In the genomic region with DNA sequence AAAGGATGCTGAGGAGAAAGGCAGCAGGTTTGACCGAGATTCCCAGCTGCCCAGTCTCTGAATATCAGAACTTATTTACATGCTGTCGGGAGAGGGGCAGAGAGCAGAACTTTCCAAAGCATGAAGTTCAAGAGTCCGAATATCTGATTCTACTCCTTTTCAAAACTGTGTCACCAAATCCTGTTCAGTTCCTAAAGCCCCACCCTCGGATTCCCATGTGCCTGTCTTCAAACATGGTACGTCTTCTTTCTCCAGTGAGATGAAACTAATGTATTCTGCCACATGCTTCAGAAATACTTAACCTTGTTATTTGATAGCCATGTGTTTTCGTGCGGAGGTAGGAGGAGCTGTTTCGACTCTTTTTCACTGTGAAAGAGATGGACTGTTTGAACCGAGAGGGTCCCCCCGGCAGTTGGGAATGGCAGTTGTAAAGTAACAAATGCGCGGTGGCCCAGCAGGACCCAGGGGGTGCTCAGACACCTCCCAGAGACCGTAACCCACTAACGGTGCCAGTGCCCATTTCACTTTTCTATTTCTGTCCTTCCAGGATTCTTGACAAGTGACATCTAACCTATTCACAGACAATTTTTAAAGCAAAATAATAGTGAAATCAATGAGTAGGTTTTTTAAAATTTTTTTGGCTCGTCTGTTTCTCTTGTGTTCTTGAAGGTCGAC, we compare ENCODE assay signal across 20 cellular contexts.
DNase-seq lines count a peak whose midpoint lies in the region; ATAC-seq and TF ChIP-seq lines count a peak whose summit lies in the region.
"Had no signal": no experiment of that assay in that cellular context is flagged by ENCODE, and none has a peak within 500 bp of the region (broad histone marks: within the 10 kb centered on the region; RNA-seq: fewer than 3 reads in every experiment).

No MANE protein-coding gene starts in this region.

- H3K27me3 ChIP-seq in psoas muscle (ENCODE audit: insufficient read depth in 3 of 3, low read length in 2 of 3) = peaks cover 0 to 4% (median 0%) of the 10 kb centered on the region in 3 donors
- H3K27me3 ChIP-seq: suprapubic skin had no signal

- H3K36me3 Mint-ChIP-seq in glutamatergic neuron (ENCODE audit: unreplicated experiment) = no peaks in the 10 kb centered on the region
- H3K36me3 Mint-ChIP-seq: activated naive CD8-positive, alpha-beta T cell treated with anti-CD3 and anti-CD28 coated beads for 36 hours had no signal

- POLR2A ChIA-PET in HEK293 (lab: Yijun Ruan, JAX) = no interaction called here

- peaks cover 2% of the 10 kb centered on the region for H3K27me3 Mint-ChIP-seq in glutamatergic neuron (ENCODE audit: unreplicated experiment)
- H3K27me3 Mint-ChIP-seq: activated CD8-positive, alpha-beta T cell treated with anti-CD3 and anti-CD28 coated beads for 36 hours had no signal

- WGBS in psoas muscle, 3 donors = 24 to 36% (median 28%) methylated on average over 16 of the region's 16 CpGs

- H3K4me3 Mint-ChIP-seq in glutamatergic neuron (ENCODE audit: unreplicated experiment) = peak overlapping the region; percentile 25
- H3K4me3 Mint-ChIP-seq: activated CD8-positive, alpha-beta T cell treated with anti-CD3 and anti-CD28 coated beads for 36 hours; activated naive CD8-positive, alpha-beta T cell treated with anti-CD3 and anti-CD28 coated beads for 36 hours had no signal

- H3K9me3 Mint-ChIP-seq in glutamatergic neuron (ENCODE audit: unreplicated experiment) = peaks cover 7% of the 10 kb centered on the region
- H3K9me3 Mint-ChIP-seq: activated CD8-positive, alpha-beta T cell treated with anti-CD3 and anti-CD28 coated beads for 36 hours; activated naive CD8-positive, alpha-beta T cell treated with anti-CD3 and anti-CD28 coated beads for 36 hours had no signal

- H3K4me3 ChIP-seq in HEK293 (ENCODE audit: low read depth, low read length) (no peak overlapping the region), psoas muscle (peak overlapping the region; percentile 61)
- H3K4me3 ChIP-seq: skin epidermis, suprapubic skin had no signal

- H3K9me3 ChIP-seq in HEK293 (ENCODE audit: control insufficient read depth, insufficient read depth, low read depth, low read length) (no peaks in the 10 kb centered on the region; the same call in 1 of the 2 replicates), psoas muscle (no peaks in the 10 kb centered on the region)
- H3K9me3 ChIP-seq: neutrophil, suprapubic skin had no signal

- H3K27ac ChIP-seq in HEK293 (ENCODE audit: extremely low read depth, low read depth, low read length) = no peak overlapping the region
- no peak overlapping the region for H3K27ac ChIP-seq in psoas muscle
- H3K27ac ChIP-seq: heart right ventricle, neutrophil, RWPE1, skin epidermis, suprapubic skin had no signal

- H3K36me3 ChIP-seq in HEK293 (ENCODE audit: control insufficient read depth in 2 of 2, insufficient read depth in 1 of 2, low read length in 2 of 2) (no peaks in the 10 kb centered on the region), psoas muscle (ENCODE audit: insufficient read depth in 1 of 2, low read depth in 1 of 2) (no peaks in the 10 kb centered on the region)
- H3K36me3 ChIP-seq: heart right ventricle, neutrophil, suprapubic skin had no signal

- peak overlapping the region; percentile 8 for H3K27ac Mint-ChIP-seq in glutamatergic neuron (ENCODE audit: unreplicated experiment)
- H3K27ac Mint-ChIP-seq: activated CD8-positive, alpha-beta T cell treated with anti-CD3 and anti-CD28 coated beads for 36 hours; activated naive CD8-positive, alpha-beta T cell treated with anti-CD3 and anti-CD28 coated beads for 36 hours had no signal

- ATAC-seq in psoas muscle = peak in 1 of 4 donors; percentile 72
- no peak for ATAC-seq in GM21360 (IDR thresholded peaks at IDR 0.05; ENCODE audit: unreplicated experiment)
- ATAC-seq: activated CD8-positive, alpha-beta T cell treated with anti-CD3 and anti-CD28 coated beads for 36 hours; esophagus mucosa; heart right ventricle had no signal

- H3K4me1 ChIP-seq in HEK293 (ENCODE audit: control insufficient read depth, insufficient read depth, low read length) = peaks cover 13% of the 10 kb centered on the region
- H3K4me1 ChIP-seq in psoas muscle = no peaks in the 10 kb centered on the region
- H3K4me1 ChIP-seq: heart right ventricle, suprapubic skin had no signal

- DNase-seq in NCI-H524 treated with DMSO at 0.1 percent for 48 hours (lab: John Stamatoyannopoulos, UW) (peak; percentile 66), glutamatergic neuron (no peak), psoas muscle (no peak), UCSD-AML1 (lab: John Stamatoyannopoulos, UW; ENCODE audit: unreplicated experiment) (no peak)
- DNase-seq in activated CD4-positive, CD25-positive, alpha-beta regulatory T cell (lab: John Stamatoyannopoulos, UW) = no peak
- DNase-seq: activated CD8-positive, alpha-beta T cell treated with anti-CD3 and anti-CD28 coated beads for 36 hours; activated naive CD8-positive, alpha-beta T cell treated with anti-CD3 and anti-CD28 coated beads for 36 hours; AML-193; dorsolateral prefrontal cortex; heart right ventricle; midbrain; stimulated activated CD4-positive, alpha-beta T cell treated with anti-CD3 and anti-CD28 coated beads, Interleukin-4, amount 100 ng/mL, for 24 hours; stimulated activated CD8-positive, alpha-beta memory T cell treated with anti-CD3 and anti-CD28 coated beads, Interleukin-4, amount 100 ng/mL, for 48 hours had no signal

- peaks cover 26% of the 10 kb centered on the region for H3K4me1 Mint-ChIP-seq in glutamatergic neuron (ENCODE audit: low read depth, unreplicated experiment)
- H3K4me1 Mint-ChIP-seq: activated naive CD8-positive, alpha-beta T cell treated with anti-CD3 and anti-CD28 coated beads for 36 hours had no signal

- intact Hi-C loops in psoas muscle (cut with DNase I) = no loop called here

- CTCF ChIA-PET in HEK293 (lab: Yijun Ruan, JAX) = no interaction called here

- no peak for TF ChIP-seq CTCF in HEK293 (tag by site-specific recombination; IDR thresholded peaks at IDR 0.05)
- TF ChIP-seq CTCF in glutamatergic neuron (IDR thresholded peaks at IDR 0.05; ENCODE audit: partially characterized antibody, unreplicated experiment) = no peak
- TF ChIP-seq CTCF in psoas muscle (IDR thresholded peaks at IDR 0.05) = no peak

TF ChIP-seq in HEK293, 187 proteins besides CTCF, POLR2A, EP300 and RAD21:
- TF ChIP-seq ZBTB7A (tag by site-specific recombination; IDR thresholded peaks at IDR 0.05; ENCODE audit: low read depth) (no peak), ZNF202 (tag by site-specific recombination; IDR thresholded peaks at IDR 0.05; ENCODE audit: borderline replicate concordance) (no peak), SETDB1 (IDR thresholded peaks at IDR 0.05; ENCODE audit: insufficient read length, low read length) (peak; percentile 22), TCF7L2 (IDR thresholded peaks at IDR 0.05; ENCODE audit: borderline replicate concordance, low read depth, low read length) (peak; percentile 23; the same call in 1 of the 2 replicates), ZNF549 (tag by site-specific recombination; IDR thresholded peaks at IDR 0.05) (peak; percentile 76)
